In genomic region chr18:32040936-32041335, GRCh38 we compare ENCODE assay signal across 8 cellular contexts. TPM values are rescaled to one million over a fixed set of nuclear protein-coding genes. Genes with fewer than 3 reads are reported as not detected.
DNase-seq lines count a peak whose midpoint lies in the region; ATAC-seq and TF ChIP-seq lines count a peak whose summit lies in the region.

No MANE protein-coding gene starts in this region.

- TF ChIP-seq CTCF in esophagus muscularis mucosa (IDR thresholded peaks at IDR 0.05) (no peak), smooth muscle cell (IDR thresholded peaks at IDR 0.05; ENCODE audit: borderline replicate concordance, insufficient read depth, poor library complexity, severe bottlenecking) (no peak)

- H3K27ac Mint-ChIP-seq in activated CD4-positive, alpha-beta T cell treated with anti-CD3 and anti-CD28 coated beads for 36 hours = peak overlapping the region; percentile 87
- H3K27ac Mint-ChIP-seq in natural killer cell treated with Interleukin-12 subunit alpha and Interleukin-12 subunit beta and Interleukin-15 and Interleukin-18, amount 100 ng/mL, for 72 hours = peak overlapping the region; percentile 79 to 93

- peak overlapping the region; percentile 47 for H3K4me3 Mint-ChIP-seq in activated CD4-positive, alpha-beta T cell treated with anti-CD3 and anti-CD28 coated beads for 36 hours
- peak overlapping the region; percentile 74 for H3K4me3 Mint-ChIP-seq in natural killer cell treated with Interleukin-12 subunit alpha and Interleukin-12 subunit beta and Interleukin-15 and Interleukin-18, amount 100 ng/mL, for 72 hours

- H3K4me3 ChIP-seq in esophagus muscularis mucosa = no peak overlapping the region
- no peak overlapping the region for H3K4me3 ChIP-seq in smooth muscle cell

- no peaks in the 10 kb centered on the region for H3K27me3 Mint-ChIP-seq in activated CD4-positive, alpha-beta T cell treated with anti-CD3 and anti-CD28 coated beads for 36 hours
- no peaks in the 10 kb centered on the region for H3K27me3 Mint-ChIP-seq in natural killer cell treated with Interleukin-12 subunit alpha and Interleukin-12 subunit beta and Interleukin-15 and Interleukin-18, amount 100 ng/mL, for 72 hours

- H3K4me1 Mint-ChIP-seq in activated CD4-positive, alpha-beta T cell treated with anti-CD3 and anti-CD28 coated beads for 36 hours = peaks cover 58% of the 10 kb centered on the region
- H3K4me1 Mint-ChIP-seq in natural killer cell treated with Interleukin-12 subunit alpha and Interleukin-12 subunit beta and Interleukin-15 and Interleukin-18, amount 100 ng/mL, for 72 hours (ENCODE audit: low read depth in 2 of 2) = peaks cover 50 to 62% of the 10 kb centered on the region in 2 donors

- no peaks in the 10 kb centered on the region for H3K79me2 ChIP-seq in smooth muscle cell (ENCODE audit: low read depth)

- H3K4me1 ChIP-seq in esophagus muscularis mucosa (no peaks in the 10 kb centered on the region), smooth muscle cell (ENCODE audit: low read depth) (no peaks in the 10 kb centered on the region)

- no peak for TF ChIP-seq EP300 in esophagus muscularis mucosa (IDR thresholded peaks at IDR 0.05)

- no peaks in the 10 kb centered on the region for H4K20me1 ChIP-seq in smooth muscle cell (ENCODE audit: low read depth)

- POLR2A ChIA-PET in activated CD4-positive, alpha-beta T cell treated with anti-CD3 and anti-CD28 coated beads for 36 hours (lab: Charles Lee) = interaction anchor here (0.6 to 1.2 kb wide), 3 partner anchors 9 to 23 kb away, joined by 3 to 4 read pairs (median 4); partner anchors contain the start of gene RNF125

- intact Hi-C loops in activated CD4-positive, alpha-beta T cell treated with anti-CD3 and anti-CD28 coated beads for 36 hours (cut with DNase I, micrococcal nuclease) = loop anchor here in 1 of 2 experiments (1.0 to 2.0 kb wide), 2 partner anchors 8 to 14 kb away; no protein-coding TSS in a partner anchor
- intact Hi-C loops in esophagus muscularis mucosa (cut with DNase I) = no loop called here

- no peaks in the 10 kb centered on the region for H3F3A ChIP-seq in smooth muscle cell (ENCODE audit: low read depth)

- H3K9me3 ChIP-seq in esophagus muscularis mucosa (no peaks in the 10 kb centered on the region), smooth muscle cell (replicated peaks; ENCODE audit: low read depth) (no peaks in the 10 kb centered on the region)

- DNase-seq in activated CD4-positive, alpha-beta T cell treated with anti-CD3 and anti-CD28 coated beads for 36 hours = peak; percentile 58
- no peak for DNase-seq in natural killer cell treated with Interleukin-12 subunit alpha and Interleukin-12 subunit beta and Interleukin-15 and Interleukin-18, amount 100 ng/mL, for 72 hours (ENCODE audit: low spot score)
- DNase-seq in amygdala (lab: John Stamatoyannopoulos, UW) (no peak), esophagus muscularis mucosa (ENCODE audit: extremely low spot score) (no peak), smooth muscle cell (lab: John Stamatoyannopoulos, UW; ENCODE audit: unreplicated experiment) (no peak)

- 68% methylated on average over 3 of the region's 3 CpGs for WGBS in esophagus muscularis mucosa
- 93% methylated on average over 3 of the region's 3 CpGs for WGBS in smooth muscle cell (ENCODE audit: low lambda C conversion rate)

- H3K36me3 ChIP-seq in esophagus muscularis mucosa = peaks cover 0 to 37% (median 12%) of the 10 kb centered on the region in 4 donors
- no peaks in the 10 kb centered on the region for H3K36me3 ChIP-seq in smooth muscle cell (ENCODE audit: low read depth)

- H3K27me3 ChIP-seq in esophagus muscularis mucosa = no peaks in the 10 kb centered on the region
- no peaks in the 10 kb centered on the region for H3K27me3 ChIP-seq in smooth muscle cell (ENCODE audit: low read depth)

- peak; percentile 86 for ATAC-seq in GM18861 (IDR thresholded peaks at IDR 0.05; ENCODE audit: unreplicated experiment)
- peak; percentile 74 for ATAC-seq in HG03097 (IDR thresholded peaks at IDR 0.05; ENCODE audit: low FRiP score, unreplicated experiment)
- peak; percentile 67 for ATAC-seq in activated CD4-positive, alpha-beta T cell treated with anti-CD3 and anti-CD28 coated beads for 36 hours
- peak; percentile 86 to 87 for ATAC-seq in natural killer cell treated with Interleukin-12 subunit alpha and Interleukin-12 subunit beta and Interleukin-15 and Interleukin-18, amount 100 ng/mL, for 72 hours
- no peak for ATAC-seq in GM21529 (IDR thresholded peaks at IDR 0.05; ENCODE audit: unreplicated experiment)

- H3K9ac ChIP-seq in smooth muscle cell (ENCODE audit: low read depth) = no peak overlapping the region

- H3K4me2 ChIP-seq in smooth muscle cell = no peak overlapping the region

- H2AFZ ChIP-seq in smooth muscle cell (ENCODE audit: low read depth) = no peak overlapping the region

- H3K9me3 Mint-ChIP-seq in activated CD4-positive, alpha-beta T cell treated with anti-CD3 and anti-CD28 coated beads for 36 hours (ENCODE audit: low read depth) = peaks cover 2% of the 10 kb centered on the region
- H3K9me3 Mint-ChIP-seq in natural killer cell treated with Interleukin-12 subunit alpha and Interleukin-12 subunit beta and Interleukin-15 and Interleukin-18, amount 100 ng/mL, for 72 hours = peaks cover 3% of the 10 kb centered on the region

- no peak for TF ChIP-seq POLR2A in esophagus muscularis mucosa (IDR thresholded peaks at IDR 0.05; ENCODE audit: low read depth)

- CTCF ChIA-PET in activated CD4-positive, alpha-beta T cell treated with anti-CD3 and anti-CD28 coated beads for 36 hours (lab: Charles Lee) = interaction anchor here (0.5 to 1.2 kb wide), 7 partner anchors 9 to 541 kb away, joined by 3 to 5 read pairs (median 3); no protein-coding TSS in a partner anchor

- H3K27ac ChIP-seq in esophagus muscularis mucosa (replicated peaks in 1 of 4) (no peak overlapping the region), smooth muscle cell (ENCODE audit: low read depth) (no peak overlapping the region)

- H3K36me3 Mint-ChIP-seq in activated CD4-positive, alpha-beta T cell treated with anti-CD3 and anti-CD28 coated beads for 36 hours (ENCODE audit: low read depth) = peaks cover 54% of the 10 kb centered on the region
- H3K36me3 Mint-ChIP-seq in natural killer cell treated with Interleukin-12 subunit alpha and Interleukin-12 subunit beta and Interleukin-15 and Interleukin-18, amount 100 ng/mL, for 72 hours = peaks cover 7% of the 10 kb centered on the region

RNA-seq across cellular contexts. Expression of gene RNF125, which starts 22.3 kb away (rescaled TPM):
- 10 to 100 TPM; 21.6 to 22.2 TPM for total RNA-seq in activated CD4-positive, alpha-beta T cell treated with anti-CD3 and anti-CD28 coated beads for 36 hours
- total RNA-seq in natural killer cell treated with Interleukin-12 subunit alpha and Interleukin-12 subunit beta and Interleukin-15 and Interleukin-18, amount 100 ng/mL, for 72 hours = 10 to 100 TPM; 12.0 to 21.3 TPM
- 1 to 10 TPM; 3.3 to 5.2 (median 4.3) TPM for total RNA-seq in esophagus muscularis mucosa
- 0.04 and 0.09 TPM in 2 replicates for total RNA-seq in smooth muscle cell
- polyA plus RNA-seq in smooth muscle cell = not detected in 2 replicates

RNA-seq across cellular contexts. Expression of gene RNF138, which starts 50.7 kb away (rescaled TPM):
- 10 to 100 TPM; 84.4 to 85.1 TPM for total RNA-seq in activated CD4-positive, alpha-beta T cell treated with anti-CD3 and anti-CD28 coated beads for 36 hours
- total RNA-seq in natural killer cell treated with Interleukin-12 subunit alpha and Interleukin-12 subunit beta and Interleukin-15 and Interleukin-18, amount 100 ng/mL, for 72 hours = 10 to 100 TPM; 59.2 to 62.5 TPM
- total RNA-seq in esophagus muscularis mucosa (10 to 100 TPM; 19.5 to 34.1 (median 24.1) TPM), smooth muscle cell (15.6 and 22.2 TPM in 2 replicates)
- polyA plus RNA-seq in smooth muscle cell = 6.7 and 10.2 TPM in 2 replicates
